1 cellular context compared by ENCODE assay signal in genomic region chr14:30624132-30624423, GRCh38.
TF ChIP-seq lines count a peak whose summit lies in the region.

No MANE protein-coding gene starts in this region.

TF ChIP-seq in A549, 52 proteins besides CTCF, POLR2A, EP300 and RAD21 (continued from another document):
- TF ChIP-seq, protein P1, sequence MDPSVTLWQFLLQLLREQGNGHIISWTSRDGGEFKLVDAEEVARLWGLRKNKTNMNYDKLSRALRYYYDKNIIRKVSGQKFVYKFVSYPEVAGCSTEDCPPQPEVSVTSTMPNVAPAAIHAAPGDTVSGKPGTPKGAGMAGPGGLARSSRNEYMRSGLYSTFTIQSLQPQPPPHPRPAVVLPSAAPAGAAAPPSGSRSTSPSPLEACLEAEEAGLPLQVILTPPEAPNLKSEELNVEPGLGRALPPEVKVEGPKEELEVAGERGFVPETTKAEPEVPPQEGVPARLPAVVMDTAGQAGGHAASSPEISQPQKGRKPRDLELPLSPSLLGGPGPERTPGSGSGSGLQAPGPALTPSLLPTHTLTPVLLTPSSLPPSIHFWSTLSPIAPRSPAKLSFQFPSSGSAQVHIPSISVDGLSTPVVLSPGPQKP (IDR thresholded peaks at IDR 0.05; ENCODE audit: low read depth, low read length): no peak
- TF ChIP-seq HOXB5 (CRISPR knock-in tag; IDR thresholded peaks at IDR 0.05) (no peak), RNF2 (IDR thresholded peaks at IDR 0.05; ENCODE audit: borderline replicate concordance, low read depth) (no peak), ESRRA (IDR thresholded peaks at IDR 0.05; ENCODE audit: borderline replicate concordance, low read length) (no peak), ZFP36 (IDR thresholded peaks at IDR 0.05; ENCODE audit: borderline replicate concordance, partially characterized antibody) (no peak), SREBF2 (IDR thresholded peaks at IDR 0.05) (no peak), FOSL2 (IDR thresholded peaks at IDR 0.05) (no peak), FOSL2 (CRISPR knock-in tag; IDR thresholded peaks at IDR 0.05) (no peak), CEBPB (IDR thresholded peaks at IDR 0.05) (no peak), GATA3 (IDR thresholded peaks at IDR 0.05; ENCODE audit: borderline replicate concordance) (no peak), SMC3 (IDR thresholded peaks at IDR 0.05) (no peak), JUN (IDR thresholded peaks at IDR 0.05) (no peak), RCOR1 (IDR thresholded peaks at IDR 0.05; ENCODE audit: low read depth, low read length) (no peak), MYC (IDR thresholded peaks at IDR 0.05; ENCODE audit: borderline replicate concordance, low read length) (no peak)
- TF ChIP-seq, protein P2, sequence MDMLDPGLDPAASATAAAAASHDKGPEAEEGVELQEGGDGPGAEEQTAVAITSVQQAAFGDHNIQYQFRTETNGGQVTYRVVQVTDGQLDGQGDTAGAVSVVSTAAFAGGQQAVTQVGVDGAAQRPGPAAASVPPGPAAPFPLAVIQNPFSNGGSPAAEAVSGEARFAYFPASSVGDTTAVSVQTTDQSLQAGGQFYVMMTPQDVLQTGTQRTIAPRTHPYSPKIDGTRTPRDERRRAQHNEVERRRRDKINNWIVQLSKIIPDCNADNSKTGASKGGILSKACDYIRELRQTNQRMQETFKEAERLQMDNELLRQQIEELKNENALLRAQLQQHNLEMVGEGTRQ (IDR thresholded peaks at IDR 0.05): no peak
- TF ChIP-seq, protein P3, sequence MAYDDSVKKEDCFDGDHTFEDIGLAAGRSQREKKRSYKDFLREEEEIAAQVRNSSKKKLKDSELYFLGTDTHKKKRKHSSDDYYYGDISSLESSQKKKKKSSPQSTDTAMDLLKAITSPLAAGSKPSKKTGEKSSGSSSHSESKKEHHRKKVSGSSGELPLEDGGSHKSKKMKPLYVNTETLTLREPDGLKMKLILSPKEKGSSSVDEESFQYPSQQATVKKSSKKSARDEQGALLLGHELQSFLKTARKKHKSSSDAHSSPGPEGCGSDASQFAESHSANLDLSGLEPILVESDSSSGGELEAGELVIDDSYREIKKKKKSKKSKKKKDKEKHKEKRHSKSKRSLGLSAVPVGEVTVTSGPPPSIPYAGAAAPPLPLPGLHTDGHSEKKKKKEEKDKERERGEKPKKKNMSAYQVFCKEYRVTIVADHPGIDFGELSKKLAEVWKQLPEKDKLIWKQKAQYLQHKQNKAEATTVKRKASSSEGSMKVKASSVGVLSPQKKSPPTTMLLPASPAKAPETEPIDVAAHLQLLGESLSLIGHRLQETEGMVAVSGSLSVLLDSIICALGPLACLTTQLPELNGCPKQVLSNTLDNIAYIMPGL (CRISPR knock-in tag; IDR thresholded peaks at IDR 0.05; ENCODE audit: borderline replicate concordance): no peak
- TF ChIP-seq, protein P4, sequence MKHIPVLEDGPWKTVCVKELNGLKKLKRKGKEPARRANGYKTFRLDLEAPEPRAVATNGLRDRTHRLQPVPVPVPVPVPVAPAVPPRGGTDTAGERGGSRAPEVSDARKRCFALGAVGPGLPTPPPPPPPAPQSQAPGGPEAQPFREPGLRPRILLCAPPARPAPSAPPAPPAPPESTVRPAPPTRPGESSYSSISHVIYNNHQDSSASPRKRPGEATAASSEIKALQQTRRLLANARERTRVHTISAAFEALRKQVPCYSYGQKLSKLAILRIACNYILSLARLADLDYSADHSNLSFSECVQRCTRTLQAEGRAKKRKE (CRISPR knock-in tag; IDR thresholded peaks at IDR 0.05; ENCODE audit: low read depth): no peak
